In genomic region chr10:98028168-98028770, GRCh38 we compare ENCODE assay signal across 8 cellular contexts. TPM values are rescaled to one million over a fixed set of nuclear protein-coding genes. Genes with fewer than 3 reads are reported as not detected.
DNase-seq lines count a peak whose midpoint lies in the region; ATAC-seq and TF ChIP-seq lines count a peak whose summit lies in the region.

No MANE protein-coding gene starts in this region.

- intact Hi-C loops in right cardiac atrium (cut with DNase I): loop anchor here in 3 of 4 donors (5.0 to 10.0 kb wide), 3 partner anchors 101 to 116 kb away; no protein-coding TSS in a partner anchor

- H3K4me3 ChIP-seq in GM12865 (ENCODE audit: low read depth, low read length): no peak overlapping the region
- H3K4me3 ChIP-seq in right cardiac atrium (ENCODE audit: low read length): no peak overlapping the region
- H3K4me3 ChIP-seq in smooth muscle cell: no peak overlapping the region

- no peaks in the 10 kb centered on the region for H3K4me1 ChIP-seq in right cardiac atrium (ENCODE audit: control insufficient read depth, insufficient read depth, low read length)
- peaks cover 7% of the 10 kb centered on the region for H3K4me1 ChIP-seq in smooth muscle cell (ENCODE audit: low read depth)

- no peaks in the 10 kb centered on the region for H3K36me3 ChIP-seq in smooth muscle cell (ENCODE audit: low read depth)

- no peaks in the 10 kb centered on the region for H3F3A ChIP-seq in smooth muscle cell (ENCODE audit: low read depth)

- no peaks in the 10 kb centered on the region for H3K27me3 ChIP-seq in right cardiac atrium (ENCODE audit: control insufficient read depth, insufficient read depth)
- H3K27me3 ChIP-seq in smooth muscle cell (ENCODE audit: low read depth): peaks cover 85% of the 10 kb centered on the region

- H3K9me3 ChIP-seq in right cardiac atrium (ENCODE audit: control insufficient read depth, low read length) (no peaks in the 10 kb centered on the region), smooth muscle cell (replicated peaks; ENCODE audit: low read depth) (no peaks in the 10 kb centered on the region)

- WGBS in right cardiac atrium: 23% methylated on average over 11 of the region's 11 CpGs
- 18% methylated on average over 11 of the region's 11 CpGs for WGBS in smooth muscle cell (ENCODE audit: low lambda C conversion rate)

- H2AFZ ChIP-seq in smooth muscle cell (ENCODE audit: low read depth): no peak overlapping the region

- no peak overlapping the region for H3K4me2 ChIP-seq in smooth muscle cell

- no peaks in the 10 kb centered on the region for H4K20me1 ChIP-seq in smooth muscle cell (ENCODE audit: low read depth)

- ATAC-seq in right cardiac atrium: peak; percentile 25 to 41
- no peak for ATAC-seq in GM18519 (IDR thresholded peaks at IDR 0.05; ENCODE audit: low FRiP score, unreplicated experiment)
- no peak for ATAC-seq in GM18517 (IDR thresholded peaks at IDR 0.05; ENCODE audit: unreplicated experiment)

- no peaks in the 10 kb centered on the region for H3K79me2 ChIP-seq in smooth muscle cell (ENCODE audit: low read depth)

- H3K27ac ChIP-seq in right cardiac atrium (ENCODE audit: low read length) (no peak overlapping the region), smooth muscle cell (ENCODE audit: low read depth) (no peak overlapping the region)

- DNase-seq in GM12865 (ENCODE audit: low read depth) (peak; percentile 73), KG1 (lab: John Stamatoyannopoulos, UW) (peak; percentile 56), SK-N-DZ (ENCODE audit: low spot score) (peak; percentile 59), right cardiac atrium (peak; percentile 49 to 70 (median 68)), smooth muscle cell (lab: John Stamatoyannopoulos, UW; ENCODE audit: unreplicated experiment) (no peak)
- peak; percentile 19 for DNase-seq in activated naive CD8-positive, alpha-beta T cell treated with anti-CD3 and anti-CD28 coated beads, Interleukin-2, amount 50 U/mL, for 16 hours (ENCODE audit: low read depth, low spot score)

- TF ChIP-seq CTCF in GM12865 (IDR thresholded peaks at IDR 0.05; ENCODE audit: insufficient read depth, low read depth, low read length, missing control alignments) (peak; percentile 84), smooth muscle cell (IDR thresholded peaks at IDR 0.05; ENCODE audit: borderline replicate concordance, insufficient read depth, poor library complexity, severe bottlenecking) (peak; percentile 76)

- H3K9ac ChIP-seq in smooth muscle cell (ENCODE audit: low read depth): no peak overlapping the region

RNA-seq across cellular contexts. Expression of gene CRTAC1, which starts 2.2 kb away (rescaled TPM):
- polyA plus RNA-seq in SK-N-DZ (2014; cell fraction: cytosol; rRNA removed): 0.64 and 1.6 TPM in 2 replicates
- polyA plus RNA-seq in SK-N-DZ (2014; cell fraction: nucleus; rRNA removed): 4.6 and 5.2 TPM in 2 replicates
- 10 to 100 TPM; 11.9 to 38.2 (median 14.8) TPM for total RNA-seq in right cardiac atrium
- 7.3 TPM for polyA plus RNA-seq in right cardiac atrium
- total RNA-seq in smooth muscle cell: 0.31 TPM in 1 of 2 replicates, not detected in the other
- polyA plus RNA-seq in smooth muscle cell: 0.65 and 1.1 TPM in 2 replicates

Comparison
In these comparisons a context has a peak if more than half of its experiments do, and no peak if none do; other contexts are left out.
1. ATAC-seq: peak in right cardiac atrium (2 of 2); none in GM18519 (single experiment) and GM18517 (single experiment).